ENCODE assay signal across 1 cellular context in the genomic region with DNA sequence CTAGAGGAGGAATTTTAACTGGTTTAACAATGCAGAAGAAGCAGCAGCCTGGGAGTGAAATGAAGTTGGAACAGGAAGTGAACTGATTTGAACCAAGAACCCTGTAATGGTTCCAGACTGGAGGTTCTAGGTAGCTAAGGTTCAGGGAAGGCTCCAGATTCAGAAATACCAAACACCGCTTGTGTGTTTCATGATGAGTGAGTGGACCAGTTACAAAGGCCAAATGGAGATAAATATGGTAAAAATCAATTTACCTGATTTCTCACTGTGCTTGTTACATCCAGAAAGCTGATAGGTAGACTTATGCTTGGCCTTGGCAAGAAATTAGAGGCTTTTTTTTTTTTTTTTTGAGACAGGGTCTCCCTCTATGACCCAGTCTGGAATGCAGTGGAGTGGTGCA.
TF ChIP-seq lines count a peak whose summit lies in the region.

No MANE protein-coding gene starts in this region.

TF ChIP-seq in HepG2, 621 proteins besides CTCF, POLR2A, EP300 and RAD21:
- TF ChIP-seq ZNF317 (CRISPR knock-in tag; IDR thresholded peaks at IDR 0.05) = no peak
- TF ChIP-seq, protein P1, sequence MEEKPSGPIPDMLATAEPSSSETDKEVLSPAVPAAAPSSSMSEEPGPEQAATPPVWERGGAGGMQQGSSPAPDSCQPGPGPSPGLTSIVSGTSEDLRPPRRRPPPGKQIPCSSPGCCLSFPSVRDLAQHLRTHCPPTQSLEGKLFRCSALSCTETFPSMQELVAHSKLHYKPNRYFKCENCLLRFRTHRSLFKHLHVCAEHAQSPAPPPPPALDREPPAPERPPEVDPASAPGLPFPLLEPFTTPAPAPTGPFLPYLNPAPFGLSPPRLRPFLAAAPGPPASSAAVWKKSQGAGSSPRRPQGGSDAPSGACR (CRISPR knock-in tag; IDR thresholded peaks at IDR 0.05) = no peak
- TF ChIP-seq GTF2F1 (IDR thresholded peaks at IDR 0.05; ENCODE audit: low read length) = no peak
- TF ChIP-seq, protein P2, sequence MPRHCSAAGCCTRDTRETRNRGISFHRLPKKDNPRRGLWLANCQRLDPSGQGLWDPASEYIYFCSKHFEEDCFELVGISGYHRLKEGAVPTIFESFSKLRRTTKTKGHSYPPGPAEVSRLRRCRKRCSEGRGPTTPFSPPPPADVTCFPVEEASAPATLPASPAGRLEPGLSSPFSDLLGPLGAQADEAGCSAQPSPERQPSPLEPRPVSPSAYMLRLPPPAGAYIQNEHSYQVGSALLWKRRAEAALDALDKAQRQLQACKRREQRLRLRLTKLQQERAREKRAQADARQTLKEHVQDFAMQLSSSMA (CRISPR knock-in tag; IDR thresholded peaks at IDR 0.05) = no peak
- 0 out of 2 replicates have a peak, but pooled peaks have one; percentile 69 for TF ChIP-seq GZF1 (CRISPR knock-in tag; IDR thresholded peaks at IDR 0.05)
- TF ChIP-seq RARA (CRISPR knock-in tag; IDR thresholded peaks at IDR 0.05) = 0 out of 2 replicates have a peak, but pooled peaks have one; percentile 15
